In the genomic region with DNA sequence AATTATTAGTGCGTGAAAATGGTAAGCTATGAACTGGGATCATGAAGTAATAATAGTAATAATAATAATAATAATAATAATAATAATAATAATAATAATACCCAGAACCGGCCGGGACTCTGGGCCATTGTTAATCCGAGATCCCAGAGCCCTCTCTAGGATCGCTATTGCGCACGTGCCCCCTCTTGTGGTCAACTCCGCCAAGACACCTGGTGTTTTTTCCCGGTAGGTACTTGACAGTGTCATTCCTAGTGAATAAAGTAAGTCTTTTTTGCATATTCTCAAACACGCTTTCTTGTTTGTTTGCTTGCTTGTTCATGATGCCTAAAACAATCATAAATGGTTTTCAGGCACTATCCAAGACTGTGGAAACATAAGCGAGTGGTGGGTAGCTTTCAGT, we compare ENCODE assay signal across 7 cellular contexts.
A peak's percentile ranks its signal among the peaks of the same experiment; 100 is the strongest.
DNase-seq lines count a peak whose midpoint lies in the region; ATAC-seq and TF ChIP-seq lines count a peak whose summit lies in the region.
"Not testable (repeated sequence)": the region's sequence is repeated elsewhere in the genome, so short reads cannot be mapped to it uniquely, and the experiment has no call there.

No MANE protein-coding gene starts in this region.

- H3K27me3 Mint-ChIP-seq in brain: not testable (repeated sequence)

- H3K9me3 Mint-ChIP-seq in brain: not testable (repeated sequence)

- POLR2A ChIA-PET in GM10248 (lab: Yijun Ruan, JAX): not testable (repeated sequence)

- H3K36me3 Mint-ChIP-seq in brain: not testable (repeated sequence)

- peak; percentile 2 for DNase-seq in GM10248 (ENCODE audit: extremely low spot score)
- peak; percentile 11 for DNase-seq in NCI-H2171 treated with DMSO at 0.1 percent for 48 hours (lab: John Stamatoyannopoulos, UW)
- DNase-seq in activated CD4-positive, CD25-positive, alpha-beta regulatory T cell treated with anti-CD3 and anti-CD28 coated beads, Interleukin-2, amount 50 U/mL, for 72 hours: peak; percentile 36
- DNase-seq in iPS-NIHi7 (ENCODE audit: extremely low spot score): peak; percentile 20
- not testable (repeated sequence) for DNase-seq in retinal pigment epithelial cell (ENCODE audit: low read depth)

- ATAC-seq in HG03095 (IDR thresholded peaks at IDR 0.05; ENCODE audit: unreplicated experiment): peak; percentile 55

- CTCF ChIA-PET in GM10248 (lab: Yijun Ruan, JAX): not testable (repeated sequence)

- peak; percentile 45 for TF ChIP-seq CTCF in GM10248 (IDR thresholded peaks at IDR 0.05; ENCODE audit: control extremely low read depth, extremely low read depth, low read depth, missing control alignments)
- peak; percentile 17 to 32 for TF ChIP-seq CTCF in brain (conservative IDR thresholded peaks at IDR 0.05)
- TF ChIP-seq CTCF in retinal pigment epithelial cell (conservative IDR thresholded peaks at IDR 0.05; ENCODE audit: low read depth, low read length): peak; percentile 41

- H3K4me1 Mint-ChIP-seq in brain: not testable (repeated sequence)

- not testable (repeated sequence) for H3K27ac Mint-ChIP-seq in brain

- H3K4me3 ChIP-seq in retinal pigment epithelial cell (ENCODE audit: low read length): not testable (repeated sequence)

- H3K4me3 Mint-ChIP-seq in brain: not testable (repeated sequence)
